ENCODE assay signal across 1 cellular context in genomic region chr3:50599716-50600118, GRCh38.
TF ChIP-seq lines count a peak whose summit lies in the region.

No MANE protein-coding gene starts in this region.

TF ChIP-seq in IMR-90, 13 proteins besides CTCF, POLR2A, EP300 and RAD21:
- TF ChIP-seq, protein P1, sequence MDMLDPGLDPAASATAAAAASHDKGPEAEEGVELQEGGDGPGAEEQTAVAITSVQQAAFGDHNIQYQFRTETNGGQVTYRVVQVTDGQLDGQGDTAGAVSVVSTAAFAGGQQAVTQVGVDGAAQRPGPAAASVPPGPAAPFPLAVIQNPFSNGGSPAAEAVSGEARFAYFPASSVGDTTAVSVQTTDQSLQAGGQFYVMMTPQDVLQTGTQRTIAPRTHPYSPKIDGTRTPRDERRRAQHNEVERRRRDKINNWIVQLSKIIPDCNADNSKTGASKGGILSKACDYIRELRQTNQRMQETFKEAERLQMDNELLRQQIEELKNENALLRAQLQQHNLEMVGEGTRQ (IDR thresholded peaks at IDR 0.05; ENCODE audit: low read depth, low read length): no peak
- no peak for TF ChIP-seq MXI1 (IDR thresholded peaks at IDR 0.05; ENCODE audit: borderline replicate concordance, low read depth, low read length)
- TF ChIP-seq CEBPB (IDR thresholded peaks at IDR 0.05; ENCODE audit: low read depth, low read length): no peak
- TF ChIP-seq MAFK (IDR thresholded peaks at IDR 0.05; ENCODE audit: low read depth, low read length): no peak
- TF ChIP-seq CHD1 (IDR thresholded peaks at IDR 0.05; ENCODE audit: low read depth, low read length): no peak
- TF ChIP-seq RCOR1 (IDR thresholded peaks at IDR 0.05; ENCODE audit: insufficient replicate concordance, low read length): no peak
- TF ChIP-seq RFX5 (IDR thresholded peaks at IDR 0.05; ENCODE audit: low read depth, low read length): no peak
- no peak for TF ChIP-seq NFE2L2 (IDR thresholded peaks at IDR 0.05; ENCODE audit: low read depth, low read length)
- no peak for TF ChIP-seq MAZ (IDR thresholded peaks at IDR 0.05; ENCODE audit: borderline replicate concordance, low read depth, low read length)
- TF ChIP-seq ELK1 (IDR thresholded peaks at IDR 0.05; ENCODE audit: borderline replicate concordance, low read depth, low read length): no peak
- no peak for TF ChIP-seq SMC3 (IDR thresholded peaks at IDR 0.05; ENCODE audit: low read depth, low read length)
